ENCODE assay signal across 8 cellular contexts in genomic region chr7:120725376-120726039, GRCh38.
DNase-seq lines count a peak whose midpoint lies in the region; ATAC-seq and TF ChIP-seq lines count a peak whose summit lies in the region.

No MANE protein-coding gene starts in this region.

- H3K4me3 Mint-ChIP-seq in HFFc6 (no peak overlapping the region), neural progenitor cell (no peak overlapping the region)

- H3K27ac ChIP-seq in coronary artery (no peak overlapping the region), neural progenitor cell (no peak overlapping the region)

- H2AFZ ChIP-seq in neural progenitor cell (replicated peaks): peak overlapping the region; percentile 30

- no peaks in the 10 kb centered on the region for H3K9me3 ChIP-seq in neural progenitor cell (ENCODE audit: low read depth)

- H3K4me3 ChIP-seq in coronary artery (no peak overlapping the region), neural progenitor cell (no peak overlapping the region)

- no peaks in the 10 kb centered on the region for H3F3A ChIP-seq in neural progenitor cell (ENCODE audit: low read depth)

- no peak overlapping the region for H3K9ac ChIP-seq in neural progenitor cell

- H3K36me3 ChIP-seq in neural progenitor cell: no peaks in the 10 kb centered on the region

- DNase-seq in CD1c-positive myeloid dendritic cell (ENCODE audit: extremely low spot score): peak; percentile 42
- DNase-seq in HFFc6: peak; percentile 27
- peak; percentile 58 for DNase-seq in NCI-H774 (lab: John Stamatoyannopoulos, UW)
- no peak for DNase-seq in coronary artery (ENCODE audit: low spot score)
- DNase-seq in neural progenitor cell (ENCODE audit: low spot score): peak; percentile 72
- DNase-seq in omental fat pad (ENCODE audit: low spot score): no peak
- DNase-seq in T-helper 1 cell: no peak

- no peaks in the 10 kb centered on the region for H3K27me3 ChIP-seq in neural progenitor cell

- TF ChIP-seq CTCF in HFFc6 (IDR thresholded peaks at IDR 0.05) (peak; percentile 84), coronary artery (IDR thresholded peaks at IDR 0.05) (peak; percentile 35), neural progenitor cell (IDR thresholded peaks at IDR 0.05) (peak; percentile 84), omental fat pad (IDR thresholded peaks at IDR 0.05) (no peak)

- H3K27ac Mint-ChIP-seq in HFFc6 (no peak overlapping the region), neural progenitor cell (no peak overlapping the region)

- H3K4me1 Mint-ChIP-seq in HFFc6 (ENCODE audit: low read depth) (no peaks in the 10 kb centered on the region), neural progenitor cell (peaks cover 18% of the 10 kb centered on the region)

- H3K4me1 ChIP-seq in neural progenitor cell: peaks cover 20% of the 10 kb centered on the region

- H3K79me2 ChIP-seq in neural progenitor cell (ENCODE audit: low read depth): no peaks in the 10 kb centered on the region

- peaks cover 2% of the 10 kb centered on the region for H3K27me3 Mint-ChIP-seq in HFFc6 (ENCODE audit: insufficient read depth)
- H3K27me3 Mint-ChIP-seq in neural progenitor cell (ENCODE audit: insufficient read depth, low read depth): peaks cover 3% of the 10 kb centered on the region

- ATAC-seq in omental fat pad (ENCODE audit: low FRiP score) (no peak), HG03439 (IDR thresholded peaks at IDR 0.05; ENCODE audit: unreplicated experiment) (no peak)

- no peaks in the 10 kb centered on the region for H3K36me3 Mint-ChIP-seq in HFFc6 (ENCODE audit: low read depth)
- no peaks in the 10 kb centered on the region for H3K36me3 Mint-ChIP-seq in neural progenitor cell

- H3K4me2 ChIP-seq in neural progenitor cell: no peak overlapping the region

- H3K9me3 Mint-ChIP-seq in HFFc6: no peaks in the 10 kb centered on the region
- no peaks in the 10 kb centered on the region for H3K9me3 Mint-ChIP-seq in neural progenitor cell

- no peaks in the 10 kb centered on the region for H4K20me1 ChIP-seq in neural progenitor cell (ENCODE audit: low read depth)

Comparison
In these comparisons a context has a peak if more than half of its experiments do, and no peak if none do; other contexts are left out.
1. DNase-seq: peak in CD1c-positive myeloid dendritic cell (single experiment), HFFc6 (single experiment), NCI-H774 (single experiment) and neural progenitor cell (single experiment); none in coronary artery (single experiment), omental fat pad (single experiment) and T-helper 1 cell (0 of 5).
2. CTCF ChIP-seq: peak in HFFc6 (single experiment), coronary artery (single experiment) and neural progenitor cell (single experiment); none in omental fat pad (0 of 3).